In genomic region chrX:153934473-153935325, GRCh38 we compare ENCODE assay signal across 8 cellular contexts. TPM values are rescaled to one million over a fixed set of nuclear protein-coding genes. Genes with fewer than 3 reads are reported as not detected.
A peak's percentile ranks its signal among the peaks of the same experiment; 100 is the strongest.
DNase-seq lines count a peak whose midpoint lies in the region; ATAC-seq and TF ChIP-seq lines count a peak whose summit lies in the region.

Gene NAA10, minus strand, starts transcription at chrX:153935037. Its CDS starts 133 bp downstream, at chrX:153934904.

- H3K4me1 ChIP-seq in OCI-LY7 (ENCODE audit: insufficient read depth, low read length, poor library complexity, severe bottlenecking) = peaks cover 12% of the 10 kb centered on the region

- POLR2A ChIA-PET in OCI-LY7 (lab: Charles Lee) = interaction anchor here (0.5 to 2.6 kb wide), 2 partner anchors 10 to 460 kb away, joined by 3 to 13 read pairs; no protein-coding TSS in a partner anchor

- in situ Hi-C loops in Caki2 (cut with HindIII; ENCODE audit: low pct_unique_long_range_greater_than_20kb, low sequenced_read_pairs) = no loop called here

- peak within 1 kb of the TSS; percentile 88 for H3K4me2 ChIP-seq in OCI-LY7 (ENCODE audit: low read length)

- CTCF ChIA-PET in OCI-LY7 (lab: Charles Lee; ENCODE audit: unreplicated experiment) = interaction anchor here (0.6 kb wide), 2 partner anchors 10 to 150 kb away, joined by 3 to 13 read pairs; no protein-coding TSS in a partner anchor

- peak within 1 kb of the TSS; percentile 51 for H2AFZ ChIP-seq in OCI-LY7 (ENCODE audit: low read length)

- no peaks in the 10 kb centered on the region for H4K20me1 ChIP-seq in OCI-LY7 (ENCODE audit: insufficient read depth, low read length)

- TF ChIP-seq CTCF in OCI-LY7 (conservative IDR thresholded peaks at IDR 0.05; ENCODE audit: low read length) = no peak

- peaks cover 5% of the 10 kb centered on the region; the same call in 1 of the 2 replicates for H3K79me2 ChIP-seq in OCI-LY7 (ENCODE audit: insufficient read depth, low read depth, low read length)

- no TSS peak for BruUV-seq in OCI-LY7 (replicated peaks; lab: Mats Ljungman, UMichigan)

- H3K4me3 ChIP-seq in OCI-LY7 (ENCODE audit: low read depth, low read length, poor library complexity, severe bottlenecking) = peak within 1 kb of the TSS; percentile 87

- H3K27ac ChIP-seq in OCI-LY7 (ENCODE audit: low read depth, low read length, poor library complexity, severe bottlenecking) = peak within 1 kb of the TSS; percentile 65

- DNase-seq in Caki2 (ENCODE audit: low read depth) (peak; percentile 59), OCI-LY7 (ENCODE audit: low spot score) (peak; percentile 75), activated T-helper 1 cell treated with Interleukin-2 at 50 U/mL for 16 hours (ENCODE audit: low read depth) (peak; percentile 44), fibroblast of gingiva (ENCODE audit: low read depth) (peak; percentile 56), myocyte (ENCODE audit: low read depth) (peak; percentile 68), superior temporal gyrus (ENCODE audit: extremely low spot score) (peak; percentile 54)

- ATAC-seq in GM19452 (IDR thresholded peaks at IDR 0.05; ENCODE audit: unreplicated experiment) (peak; percentile 79), HG03571 (IDR thresholded peaks at IDR 0.05; ENCODE audit: unreplicated experiment) (peak; percentile 78)

- no peaks in the 10 kb centered on the region for H3K9me2 ChIP-seq in OCI-LY7 (ENCODE audit: insufficient read depth, low read length)

- H3K36me3 ChIP-seq in OCI-LY7 (ENCODE audit: insufficient read depth, low read length) = peaks cover 23% of the 10 kb centered on the region

- no peaks in the 10 kb centered on the region for H3K9me3 ChIP-seq in OCI-LY7 (ENCODE audit: low read length)

- intact Hi-C loops in OCI-LY7 (cut with micrococcal nuclease; ENCODE audit: unreplicated experiment) = no loop called here

RNA-seq across cellular contexts. Expression of gene NAA10, which starts in this region (rescaled TPM):
- total RNA-seq in Caki2 (2014; rRNA removed; shearing (Covaris generic); ENCODE audit: low replicate concordance) = 119 and 121 TPM in 2 replicates
- 77.5 and 82.7 TPM in 2 replicates for total RNA-seq in OCI-LY7 (2014; rRNA removed; shearing (Covaris generic))
- total RNA-seq in OCI-LY7 (2022) (90.5 and 105 TPM in 2 replicates), myocyte (120 and 132 TPM in 2 replicates)
- 150 TPM for polyA plus RNA-seq in myocyte (2012)

Comparison
In these comparisons a context has a peak if more than half of its experiments do, and no peak if none do; other contexts are left out.
1. Peak in every context shown above with its lines: DNase-seq, ATAC-seq, H3K4me3 ChIP-seq and H3K27ac ChIP-seq.